Comparison of ENCODE assay signal across 8 cellular contexts in the genomic region with DNA sequence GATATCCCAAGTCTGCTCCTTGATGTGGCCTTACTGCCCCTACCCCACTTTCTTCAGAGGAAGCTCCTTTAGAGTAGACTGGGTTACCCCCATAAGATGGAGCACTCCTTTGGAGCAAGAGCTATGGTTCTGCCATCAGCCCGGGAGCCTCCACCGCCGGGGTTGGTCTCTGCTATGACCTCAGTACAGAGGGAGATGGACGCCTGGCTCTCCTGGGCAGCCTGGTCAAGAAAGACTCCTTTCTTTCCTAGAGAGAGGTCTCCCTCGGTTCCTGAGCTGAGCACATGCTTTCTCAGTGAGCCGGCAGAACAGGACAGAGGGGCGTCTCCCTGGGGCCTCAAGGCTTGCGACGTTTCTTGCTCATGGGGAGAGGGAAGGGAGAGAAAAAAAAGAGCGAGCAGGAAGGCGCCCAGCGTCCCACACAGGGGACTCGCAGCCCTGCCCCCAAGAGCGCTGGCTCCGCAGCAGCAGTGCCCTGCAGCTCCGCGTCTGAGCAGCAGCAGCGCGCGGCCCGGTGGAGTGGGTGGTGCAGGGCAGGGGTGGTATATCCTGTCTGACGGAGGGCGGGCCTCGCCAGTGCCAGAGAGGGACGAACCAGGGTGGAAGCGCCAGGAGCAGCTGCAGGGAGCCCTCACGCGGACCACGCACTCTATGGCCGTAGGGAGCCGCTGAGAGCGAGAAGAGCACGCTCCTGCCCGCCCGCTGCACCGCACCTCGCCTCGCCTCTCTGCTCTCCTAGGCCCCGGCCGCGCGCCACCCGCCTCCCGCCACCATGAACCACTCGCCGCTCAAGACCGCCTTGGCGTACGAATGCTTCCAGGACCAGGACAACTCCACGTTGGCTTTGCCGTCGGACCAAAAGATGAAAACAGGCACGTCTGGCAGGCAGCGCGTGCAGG. TPM values are rescaled to one million over a fixed set of nuclear protein-coding genes. Genes with fewer than 3 reads are reported as not detected.
DNase-seq lines count a peak whose midpoint lies in the region; ATAC-seq and TF ChIP-seq lines count a peak whose summit lies in the region.

A gene with protein sequence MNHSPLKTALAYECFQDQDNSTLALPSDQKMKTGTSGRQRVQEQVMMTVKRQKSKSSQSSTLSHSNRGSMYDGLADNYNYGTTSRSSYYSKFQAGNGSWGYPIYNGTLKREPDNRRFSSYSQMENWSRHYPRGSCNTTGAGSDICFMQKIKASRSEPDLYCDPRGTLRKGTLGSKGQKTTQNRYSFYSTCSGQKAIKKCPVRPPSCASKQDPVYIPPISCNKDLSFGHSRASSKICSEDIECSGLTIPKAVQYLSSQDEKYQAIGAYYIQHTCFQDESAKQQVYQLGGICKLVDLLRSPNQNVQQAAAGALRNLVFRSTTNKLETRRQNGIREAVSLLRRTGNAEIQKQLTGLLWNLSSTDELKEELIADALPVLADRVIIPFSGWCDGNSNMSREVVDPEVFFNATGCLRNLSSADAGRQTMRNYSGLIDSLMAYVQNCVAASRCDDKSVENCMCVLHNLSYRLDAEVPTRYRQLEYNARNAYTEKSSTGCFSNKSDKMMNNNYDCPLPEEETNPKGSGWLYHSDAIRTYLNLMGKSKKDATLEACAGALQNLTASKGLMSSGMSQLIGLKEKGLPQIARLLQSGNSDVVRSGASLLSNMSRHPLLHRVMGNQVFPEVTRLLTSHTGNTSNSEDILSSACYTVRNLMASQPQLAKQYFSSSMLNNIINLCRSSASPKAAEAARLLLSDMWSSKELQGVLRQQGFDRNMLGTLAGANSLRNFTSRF (plus strand): TSS at position 576 of the 899 bp plus-strand sequence. CDS start 197 bp downstream, at position 773.

- H3K4me2 ChIP-seq in neural progenitor cell = peak within 1 kb of the TSS; percentile 41

- H3K9me3 Mint-ChIP-seq in neural progenitor cell = no peaks in the 10 kb centered on the region

- H3K27ac ChIP-seq in epithelial cell of prostate (peak within 1 kb of the TSS; percentile 93), neural progenitor cell (no peak within 1 kb of the TSS)

- no peaks in the 10 kb centered on the region for H3K9me3 ChIP-seq in neural progenitor cell (ENCODE audit: low read depth)

- no peaks in the 10 kb centered on the region for H3K79me2 ChIP-seq in neural progenitor cell (ENCODE audit: low read depth)

- H3K27me3 Mint-ChIP-seq in neural progenitor cell (ENCODE audit: insufficient read depth, low read depth) = peaks cover 11% of the 10 kb centered on the region

- H3K4me3 Mint-ChIP-seq in neural progenitor cell = no peak within 1 kb of the TSS

- no peaks in the 10 kb centered on the region for H3K36me3 ChIP-seq in neural progenitor cell

- H3K9ac ChIP-seq in neural progenitor cell = no peak within 1 kb of the TSS

- peaks cover 16% of the 10 kb centered on the region for H3K4me1 ChIP-seq in neural progenitor cell

- DNase-seq in AG20443 (ENCODE audit: low spot score) (peak; percentile 48), NCI-H774 (lab: John Stamatoyannopoulos, UW) (peak; percentile 61), epithelial cell of prostate (ENCODE audit: low read depth, low spot score) (no peak), neural progenitor cell (ENCODE audit: low spot score) (peak; percentile 38), NCI-H2171 treated with DMSO at 0.1 percent for 48 hours (lab: John Stamatoyannopoulos, UW) (no peak)

- peaks cover 36% of the 10 kb centered on the region for H3K27me3 ChIP-seq in neural progenitor cell

- peak within 1 kb of the TSS; percentile 88 for H2AFZ ChIP-seq in neural progenitor cell (replicated peaks)

- no peaks in the 10 kb centered on the region for H3K36me3 Mint-ChIP-seq in neural progenitor cell

- H3K4me1 Mint-ChIP-seq in neural progenitor cell = peaks cover 15% of the 10 kb centered on the region

- H4K20me1 ChIP-seq in neural progenitor cell (ENCODE audit: low read depth) = no peaks in the 10 kb centered on the region

- no peak for ATAC-seq in GM18519 (IDR thresholded peaks at IDR 0.05; ENCODE audit: low FRiP score, unreplicated experiment)
- ATAC-seq in HG03039 (IDR thresholded peaks at IDR 0.05; ENCODE audit: unreplicated experiment) = no peak
- ATAC-seq in HG02623 (IDR thresholded peaks at IDR 0.05; ENCODE audit: unreplicated experiment) = no peak

- no peak for TF ChIP-seq CTCF in neural progenitor cell (IDR thresholded peaks at IDR 0.05)

- H3F3A ChIP-seq in neural progenitor cell (ENCODE audit: low read depth) = no peaks in the 10 kb centered on the region

- H3K4me3 ChIP-seq in neural progenitor cell = no peak within 1 kb of the TSS

- H3K27ac Mint-ChIP-seq in neural progenitor cell = no peak within 1 kb of the TSS

RNA-seq across cellular contexts. Expression of the gene that starts here (rescaled TPM):
- total RNA-seq in neural progenitor cell (ENCODE audit: low replicate concordance) = 0.02 TPM in 1 of 2 replicates, not detected in the other

Comparison
In these comparisons a context has a peak if more than half of its experiments do, and no peak if none do; other contexts are left out.
1. Peak in DNase-seq and H3K4me2 ChIP-seq in neural progenitor cell; RNA of the gene not detected or under 1 TPM.
2. DNase-seq: peak in AG20443 (single experiment) and NCI-H774 (single experiment); none in epithelial cell of prostate (single experiment) and NCI-H2171 treated with DMSO at 0.1 percent for 48 hours (single experiment).